Comparison of ENCODE assay signal across 11 cellular contexts in the genomic region with DNA sequence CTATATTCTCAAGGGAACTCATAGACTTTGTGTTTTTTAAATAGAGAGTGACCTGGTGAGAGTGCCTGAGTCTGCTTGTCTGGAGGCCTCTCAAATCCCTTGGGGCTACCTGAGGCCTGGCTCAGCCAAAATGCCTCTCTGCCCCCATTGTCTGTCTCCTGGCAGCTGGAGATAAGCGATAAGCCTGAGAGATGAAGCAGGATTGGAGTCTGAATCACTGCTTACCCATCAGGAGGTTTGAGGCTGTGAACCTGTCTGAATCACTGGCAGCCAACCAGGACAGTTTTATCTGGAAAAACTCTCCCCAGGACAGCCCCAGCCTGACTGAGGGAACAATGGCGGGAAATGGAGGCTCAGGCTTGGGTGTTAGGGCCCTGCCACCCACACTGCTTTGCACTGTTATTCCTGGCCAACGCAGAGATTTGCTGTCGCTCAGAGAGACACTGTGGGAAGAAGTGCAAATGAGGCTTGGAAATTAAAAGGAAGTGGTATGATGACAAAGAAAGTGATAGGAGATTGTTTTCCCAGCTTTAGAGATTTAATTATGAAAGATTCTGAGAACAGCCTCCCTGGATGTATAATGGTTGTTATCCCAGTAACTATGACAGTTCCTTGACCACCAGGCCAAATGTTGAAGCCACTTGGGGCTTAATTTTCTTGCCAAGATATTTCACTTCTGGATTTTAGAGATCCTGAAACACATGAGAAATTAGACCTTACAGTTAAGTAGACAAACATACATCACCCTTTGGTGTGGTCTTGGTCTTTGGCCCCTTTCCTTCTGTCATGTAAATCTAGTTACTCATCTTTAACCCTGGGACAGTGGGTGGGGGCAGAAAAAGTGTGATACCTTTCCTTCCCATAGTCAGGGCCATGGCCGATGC.
DNase-seq lines count a peak whose midpoint lies in the region; ATAC-seq, FAIRE-seq and TF ChIP-seq lines count a peak whose summit lies in the region.
"Had no signal": no experiment of that assay in that cellular context is flagged by ENCODE, and none has a peak within 500 bp of the region (broad histone marks: within the 10 kb centered on the region; RNA-seq: fewer than 3 reads in every experiment).

No MANE protein-coding gene starts in this region.

- H3K4me2 ChIP-seq in astrocyte (ENCODE audit: low read length), result peak overlapping the region; percentile 1

- intact Hi-C loops in activated CD4-positive, alpha-beta T cell treated with anti-CD3 and anti-CD28 coated beads for 36 hours (cut with DNase I, micrococcal nuclease), result no loop called here
- intact Hi-C loops in prostate gland (cut with DNase I), result no loop called here

- H3K9me3 ChIP-seq in astrocyte (ENCODE audit: insufficient read depth, low read depth, low read length) (peaks cover 2% of the 10 kb centered on the region), prostate gland (no peaks in the 10 kb centered on the region)
- H3K9me3 ChIP-seq: Caco-2 had no signal

- TF ChIP-seq POLR2A in prostate gland (IDR thresholded peaks at IDR 0.05), result no peak

- H3K4me3 ChIP-seq in astrocyte (ENCODE audit: insufficient read depth, low read depth, low read length), result no peak overlapping the region
- no peak overlapping the region for H3K4me3 ChIP-seq in prostate gland
- H3K4me3 ChIP-seq: tibial nerve had no signal

- H3K4me1 Mint-ChIP-seq in astrocyte (ENCODE audit: low read depth, unreplicated experiment), result peaks cover 25% of the 10 kb centered on the region
- no peaks in the 10 kb centered on the region for H3K4me1 Mint-ChIP-seq in activated CD4-positive, alpha-beta T cell treated with anti-CD3 and anti-CD28 coated beads for 36 hours

- H2AFZ ChIP-seq in astrocyte (ENCODE audit: low read depth, low read length), result peak overlapping the region; percentile 19

- H3K79me2 ChIP-seq in astrocyte (ENCODE audit: insufficient read depth, low read length), result no peaks in the 10 kb centered on the region

- H3K27ac ChIP-seq in astrocyte (ENCODE audit: low read depth, low read length), result peak overlapping the region; percentile 29
- H3K27ac ChIP-seq in prostate gland, result no peak overlapping the region
- H3K27ac ChIP-seq: tibial nerve had no signal

- H3K27me3 Mint-ChIP-seq in astrocyte (ENCODE audit: low read depth, unreplicated experiment), result peaks cover 5% of the 10 kb centered on the region
- H3K27me3 Mint-ChIP-seq in activated CD4-positive, alpha-beta T cell treated with anti-CD3 and anti-CD28 coated beads for 36 hours, result peaks cover 15% of the 10 kb centered on the region

- POLR2A ChIA-PET in activated CD4-positive, alpha-beta T cell treated with anti-CD3 and anti-CD28 coated beads for 36 hours (lab: Charles Lee), result no interaction called here

- ATAC-seq in activated CD4-positive, alpha-beta T cell treated with anti-CD3 and anti-CD28 coated beads for 36 hours, result no peak
- ATAC-seq in HG03354 (IDR thresholded peaks at IDR 0.05; ENCODE audit: poor library complexity, severe bottlenecking, unreplicated experiment), result no peak

- WGBS in prostate gland, result 75% methylated on average over 5 of the region's 5 CpGs

- H3K27me3 ChIP-seq in astrocyte (ENCODE audit: insufficient read depth, low read length) (no peaks in the 10 kb centered on the region), prostate gland (replicated peaks; ENCODE audit: insufficient read depth) (no peaks in the 10 kb centered on the region)
- H3K27me3 ChIP-seq: tibial nerve had no signal

- TF ChIP-seq CTCF in astrocyte (IDR thresholded peaks at IDR 0.05; ENCODE audit: insufficient read depth, low read depth, low read length), result no peak
- no peak for TF ChIP-seq CTCF in prostate gland (IDR thresholded peaks at IDR 0.05)

- H3K4me3 Mint-ChIP-seq in astrocyte (ENCODE audit: unreplicated experiment), result no peak overlapping the region
- no peak overlapping the region for H3K4me3 Mint-ChIP-seq in activated CD4-positive, alpha-beta T cell treated with anti-CD3 and anti-CD28 coated beads for 36 hours
- H3K4me3 Mint-ChIP-seq: nephron had no signal

- H4K20me1 ChIP-seq in astrocyte (ENCODE audit: insufficient read depth, low read length), result no peaks in the 10 kb centered on the region

- FAIRE-seq in astrocyte (lab: Jason Lieb, UNC), result no peak

- CTCF ChIA-PET in activated CD4-positive, alpha-beta T cell treated with anti-CD3 and anti-CD28 coated beads for 36 hours (lab: Charles Lee), result interaction anchor here (0.6 kb wide), 1 partner anchor 9 kb away, joined by 3 read pairs; no protein-coding TSS in a partner anchor

- peaks cover 2% of the 10 kb centered on the region for H3K9me3 Mint-ChIP-seq in astrocyte (ENCODE audit: unreplicated experiment)
- no peaks in the 10 kb centered on the region for H3K9me3 Mint-ChIP-seq in activated CD4-positive, alpha-beta T cell treated with anti-CD3 and anti-CD28 coated beads for 36 hours (ENCODE audit: low read depth)
- H3K9me3 Mint-ChIP-seq: nephron had no signal

- peaks cover 25% of the 10 kb centered on the region for H3K4me1 ChIP-seq in astrocyte (ENCODE audit: insufficient read depth, low read length)
- no peaks in the 10 kb centered on the region for H3K4me1 ChIP-seq in prostate gland (replicated peaks)

- no peak overlapping the region for H3K9ac ChIP-seq in astrocyte (ENCODE audit: low read length)

- no peaks in the 10 kb centered on the region for H3K36me3 Mint-ChIP-seq in astrocyte (ENCODE audit: low read depth, unreplicated experiment)
- no peaks in the 10 kb centered on the region for H3K36me3 Mint-ChIP-seq in activated CD4-positive, alpha-beta T cell treated with anti-CD3 and anti-CD28 coated beads for 36 hours (ENCODE audit: low read depth)

- H3K27ac Mint-ChIP-seq in astrocyte (ENCODE audit: unreplicated experiment), result peak overlapping the region; percentile 83
- H3K27ac Mint-ChIP-seq in activated CD4-positive, alpha-beta T cell treated with anti-CD3 and anti-CD28 coated beads for 36 hours, result no peak overlapping the region

- H3K36me3 ChIP-seq in astrocyte (ENCODE audit: insufficient read depth, low read length) (no peaks in the 10 kb centered on the region), prostate gland (no peaks in the 10 kb centered on the region)
- H3K36me3 ChIP-seq: tibial nerve had no signal

- DNase-seq in EL (peak; percentile 64), HPDE6-E6E7 (ENCODE audit: extremely low spot score) (peak; percentile 59), astrocyte (ENCODE audit: low read depth) (peak; percentile 83), kidney glomerular epithelial cell (lab: John Stamatoyannopoulos, UW) (peak; percentile 77), mesenteric fat pad (ENCODE audit: low spot score) (no peak), prostate gland (ENCODE audit: low spot score) (no peak)
- DNase-seq in activated CD4-positive, alpha-beta T cell treated with anti-CD3 and anti-CD28 coated beads for 36 hours, result no peak

Comparison
In these comparisons a context has a peak if more than half of its experiments do, and no peak if none do; other contexts are left out.
1. DNase-seq: peak in EL (single experiment), HPDE6-E6E7 (single experiment), astrocyte (single experiment) and kidney glomerular epithelial cell (single experiment); none in mesenteric fat pad (single experiment), activated CD4-positive, alpha-beta T cell treated with anti-CD3 and anti-CD28 coated beads for 36 hours (single experiment) and prostate gland (single experiment).